In the genomic region with DNA sequence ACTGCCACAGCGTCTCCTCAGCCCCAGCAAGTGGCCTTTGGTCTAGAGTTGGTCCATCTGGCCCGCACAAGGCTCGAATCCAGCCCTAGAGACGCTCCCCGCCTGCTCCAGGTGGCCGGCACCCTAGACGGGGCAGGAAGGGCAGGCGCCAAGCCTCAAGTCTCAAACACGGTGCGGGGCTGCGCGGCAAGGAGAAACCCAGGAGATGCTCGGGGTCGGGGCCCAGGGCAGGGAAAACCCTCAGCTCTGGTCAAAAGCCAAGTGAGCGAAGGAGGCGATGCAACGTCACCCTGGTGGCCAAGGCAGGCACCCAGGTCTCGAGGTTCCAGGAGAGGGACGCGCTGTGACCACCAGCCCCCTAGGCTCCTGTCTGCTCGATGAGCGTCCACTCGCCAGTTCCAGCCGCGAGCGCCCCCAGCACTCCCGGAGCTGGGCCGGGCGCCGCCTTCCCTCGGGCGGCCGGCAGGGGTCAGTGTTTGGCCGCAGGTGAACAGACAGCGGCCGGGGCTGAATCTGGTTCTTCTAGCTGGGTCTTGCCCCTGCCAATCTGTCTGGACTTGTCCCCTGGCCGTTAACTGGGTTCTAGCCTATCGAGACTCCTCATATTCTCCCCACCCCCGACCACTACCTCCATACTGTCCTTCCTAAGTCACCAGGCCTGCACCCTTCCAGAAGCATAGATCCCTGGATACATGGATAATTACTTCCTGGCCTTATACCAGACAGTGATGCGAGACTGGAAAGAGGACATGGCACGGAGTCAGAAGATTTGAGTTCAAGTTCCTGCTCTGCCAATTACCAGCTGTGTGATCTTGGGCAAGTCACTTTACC, we compare ENCODE assay signal across 8 cellular contexts. TPM values are rescaled to one million over a fixed set of nuclear protein-coding genes. Genes with fewer than 3 reads are reported as not detected.
DNase-seq lines count a peak whose midpoint lies in the region; ATAC-seq and TF ChIP-seq lines count a peak whose summit lies in the region.

No MANE protein-coding gene starts in this region.

- ATAC-seq in activated naive CD8-positive, alpha-beta T cell treated with anti-CD3 and anti-CD28 coated beads, Interleukin-2, amount 10 ng/mL, durations not matched to agents 7 days and 5 days (ENCODE audit: low read depth): peak; percentile 84
- peak; percentile 79 to 93 (median 83) for ATAC-seq in psoas muscle
- ATAC-seq in HG03565 (IDR thresholded peaks at IDR 0.05; ENCODE audit: unreplicated experiment): no peak

- POLR2A ChIA-PET in activated naive CD8-positive, alpha-beta T cell treated with anti-CD3 and anti-CD28 coated beads, Interleukin-2, amount 10 ng/mL, durations not matched to agents 7 days and 5 days (lab: Charles Lee): interaction anchor here (0.8 to 0.9 kb wide), 2 partner anchors 16 to 214 kb away, joined by 3 to 5 read pairs; a partner anchor contains a TSS

- no peaks in the 10 kb centered on the region for H3K9me3 Mint-ChIP-seq in activated naive CD8-positive, alpha-beta T cell treated with anti-CD3 and anti-CD28 coated beads, Interleukin-2, amount 10 ng/mL, durations not matched to agents 7 days and 5 days

- peak overlapping the region; percentile 89 for H3K4me2 ChIP-seq in MM.1S (ENCODE audit: low read depth, low read length)

- peak; percentile 34 for DNase-seq in NK-92 treated with Interleukin-12 subunit alpha and Interleukin-12 subunit beta, amount 100 ng/mL, for 24 hours (lab: John Stamatoyannopoulos, UW)
- DNase-seq in NK-92 (lab: John Stamatoyannopoulos, UW; ENCODE audit: unreplicated experiment) (no peak), MM.1S (peak; percentile 62), SW480 (ENCODE audit: low spot score) (peak; percentile 66), left ventricle myocardium inferior (peak; percentile 53), psoas muscle (peak; percentile 58 to 76)
- DNase-seq in activated naive CD8-positive, alpha-beta T cell treated with anti-CD3 and anti-CD28 coated beads, Interleukin-2, amount 10 ng/mL, durations not matched to agents 7 days and 5 days: peak; percentile 88

- H3K27ac ChIP-seq in MM.1S (ENCODE audit: low read length): no peak overlapping the region
- no peak overlapping the region for H3K27ac ChIP-seq in left ventricle myocardium inferior (replicated peaks)
- no peak overlapping the region for H3K27ac ChIP-seq in psoas muscle

- peak overlapping the region; percentile 80 for H2AFZ ChIP-seq in MM.1S (ENCODE audit: low read length)

- no peak overlapping the region for H3K4me3 Mint-ChIP-seq in activated naive CD8-positive, alpha-beta T cell treated with anti-CD3 and anti-CD28 coated beads, Interleukin-2, amount 10 ng/mL, durations not matched to agents 7 days and 5 days

- H3K36me3 Mint-ChIP-seq in activated naive CD8-positive, alpha-beta T cell treated with anti-CD3 and anti-CD28 coated beads, Interleukin-2, amount 10 ng/mL, durations not matched to agents 7 days and 5 days: no peaks in the 10 kb centered on the region

- no peak overlapping the region for H3K9ac ChIP-seq in MM.1S (ENCODE audit: low read length)

- WGBS in psoas muscle, 3 donors: 4 to 7% (median 4%) methylated on average over 31 to 41 of the region's 41 CpGs

- no peaks in the 10 kb centered on the region for H3F3A ChIP-seq in MM.1S (ENCODE audit: insufficient read depth, low read length)

- H3K27ac Mint-ChIP-seq in activated naive CD8-positive, alpha-beta T cell treated with anti-CD3 and anti-CD28 coated beads, Interleukin-2, amount 10 ng/mL, durations not matched to agents 7 days and 5 days: no peak overlapping the region

- no peaks in the 10 kb centered on the region for H4K20me1 ChIP-seq in MM.1S (ENCODE audit: insufficient read depth, low read length)

- H3K27me3 Mint-ChIP-seq in activated naive CD8-positive, alpha-beta T cell treated with anti-CD3 and anti-CD28 coated beads, Interleukin-2, amount 10 ng/mL, durations not matched to agents 7 days and 5 days: peaks cover 50% of the 10 kb centered on the region

- H3K9me2 ChIP-seq in MM.1S (replicated peaks; ENCODE audit: insufficient read depth, low read length): no peaks in the 10 kb centered on the region

- H3K9me3 ChIP-seq in MM.1S (replicated peaks; ENCODE audit: insufficient read depth, low read length) (no peaks in the 10 kb centered on the region), left ventricle myocardium inferior (replicated peaks) (no peaks in the 10 kb centered on the region), psoas muscle (no peaks in the 10 kb centered on the region)

- peaks cover 3% of the 10 kb centered on the region for H3K4me1 Mint-ChIP-seq in activated naive CD8-positive, alpha-beta T cell treated with anti-CD3 and anti-CD28 coated beads, Interleukin-2, amount 10 ng/mL, durations not matched to agents 7 days and 5 days

- H3K4me1 ChIP-seq in MM.1S (ENCODE audit: low read length) (0 out of 2 replicates have a peak, but pooled peaks cover 3% of the 10 kb centered on the region), left ventricle myocardium inferior (peaks cover 5% of the 10 kb centered on the region), psoas muscle (no peaks in the 10 kb centered on the region)

- H3K36me3 ChIP-seq in MM.1S (replicated peaks; ENCODE audit: insufficient read depth, low read length): no peaks in the 10 kb centered on the region
- H3K36me3 ChIP-seq in left ventricle myocardium inferior: no peaks in the 10 kb centered on the region
- no peaks in the 10 kb centered on the region for H3K36me3 ChIP-seq in psoas muscle (ENCODE audit: insufficient read depth in 1 of 2, low read depth in 1 of 2)

- no peaks in the 10 kb centered on the region for H3K79me2 ChIP-seq in MM.1S (ENCODE audit: low read length)

- peak; percentile 97 for TF ChIP-seq CTCF in MM.1S (IDR thresholded peaks at IDR 0.05; ENCODE audit: low read length)
- TF ChIP-seq CTCF in left ventricle myocardium inferior (IDR thresholded peaks at IDR 0.05; ENCODE audit: borderline replicate concordance): peak; percentile 93
- TF ChIP-seq CTCF in psoas muscle (IDR thresholded peaks at IDR 0.05): peak; percentile 88

- intact Hi-C loops in left ventricle myocardium inferior (cut with micrococcal nuclease) (loop anchor here (10.0 kb wide), 2 partner anchors 206 to 356 kb away; no protein-coding TSS in a partner anchor), psoas muscle (cut with DNase I) (loop anchor here (2.0 to 10.0 kb wide), 5 partner anchors 114 to 356 kb away; no protein-coding TSS in a partner anchor)

- H3K4me3 ChIP-seq in MM.1S (ENCODE audit: low read length): peak overlapping the region; percentile 51
- H3K4me3 ChIP-seq in left ventricle myocardium inferior: no peak overlapping the region
- no peak overlapping the region for H3K4me3 ChIP-seq in psoas muscle

- H3K27me3 ChIP-seq in MM.1S (replicated peaks; ENCODE audit: insufficient read depth, low read length) (peaks cover 4% of the 10 kb centered on the region; the same call in 1 of the 2 replicates), left ventricle myocardium inferior (ENCODE audit: low read depth) (peaks cover 100% of the 10 kb centered on the region), psoas muscle (ENCODE audit: insufficient read depth in 3 of 3, low read length in 2 of 3) (peaks cover 0 to 44% (median 5%) of the 10 kb centered on the region in 3 donors)

RNA-seq across cellular contexts. Expression of a gene that starts 44.0 kb away (rescaled TPM):
- not detected for total RNA-seq in activated naive CD8-positive, alpha-beta T cell treated with anti-CD3 and anti-CD28 coated beads, Interleukin-2, amount 10 ng/mL, durations not matched to agents 7 days and 5 days
- not detected for total RNA-seq in left ventricle myocardium inferior
- total RNA-seq in psoas muscle: not detected
- not detected for polyA plus RNA-seq in psoas muscle

RNA-seq across cellular contexts. Expression of a gene that starts 44.6 kb away (rescaled TPM):
- total RNA-seq in activated naive CD8-positive, alpha-beta T cell treated with anti-CD3 and anti-CD28 coated beads, Interleukin-2, amount 10 ng/mL, durations not matched to agents 7 days and 5 days: not detected
- total RNA-seq in left ventricle myocardium inferior (not detected), psoas muscle (not detected)
- polyA plus RNA-seq in psoas muscle: not detected

RNA-seq across cellular contexts. Expression of a gene that starts 50.2 kb away (rescaled TPM):
- total RNA-seq in activated naive CD8-positive, alpha-beta T cell treated with anti-CD3 and anti-CD28 coated beads, Interleukin-2, amount 10 ng/mL, durations not matched to agents 7 days and 5 days: not detected
- total RNA-seq in left ventricle myocardium inferior: not detected
- total RNA-seq in psoas muscle: not detected
- not detected for polyA plus RNA-seq in psoas muscle

RNA-seq across cellular contexts. Expression of a gene that starts 52.2 kb away (rescaled TPM):
- total RNA-seq in activated naive CD8-positive, alpha-beta T cell treated with anti-CD3 and anti-CD28 coated beads, Interleukin-2, amount 10 ng/mL, durations not matched to agents 7 days and 5 days: under 1 TPM; 0.11 to 0.23 TPM
- total RNA-seq in left ventricle myocardium inferior: not detected
- total RNA-seq in psoas muscle: not detected
- under 1 TPM; 0.01 to 0.10 (median 0.03) TPM for polyA plus RNA-seq in psoas muscle
